ENCODE assay signal across 8 cellular contexts in the genomic region with DNA sequence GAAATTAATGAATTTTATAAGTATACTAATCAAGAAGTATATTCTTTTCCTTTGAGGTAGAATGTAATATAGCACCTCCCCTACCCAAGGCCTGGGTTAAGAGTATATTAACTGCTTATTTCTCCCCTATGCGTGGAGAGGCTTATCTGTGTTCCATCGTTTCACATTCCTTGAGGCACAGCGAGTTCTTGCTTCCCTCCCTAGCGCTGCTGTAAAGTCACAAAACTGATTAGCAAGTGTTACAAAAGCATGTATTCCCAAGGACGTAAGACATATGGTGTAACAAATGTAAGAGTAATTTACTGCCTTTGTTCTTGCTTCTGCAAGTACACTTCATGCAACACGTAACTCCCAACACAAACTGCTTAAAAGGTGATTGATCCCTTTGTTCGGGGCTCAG. TPM values are rescaled to one million over a fixed set of nuclear protein-coding genes. Genes with fewer than 3 reads are reported as not detected.
DNase-seq lines count a peak whose midpoint lies in the region; FAIRE-seq and TF ChIP-seq lines count a peak whose summit lies in the region.

No MANE protein-coding gene starts in this region.

- H3K9ac ChIP-seq in endodermal cell (ENCODE audit: extremely low read depth, low read length, poor library complexity, severe bottlenecking) (no peak overlapping the region), parathyroid adenoma (no peak overlapping the region)

- peaks cover 0 to 7% (median 0%) of the 10 kb centered on the region in 3 donors for H3K36me3 ChIP-seq in Peyer's patch
- peaks cover 3% of the 10 kb centered on the region for H3K36me3 ChIP-seq in endodermal cell (ENCODE audit: control insufficient read depth, insufficient read depth, low read length)
- H3K36me3 ChIP-seq in parathyroid adenoma (ENCODE audit: control insufficient read depth, insufficient read depth, low read length) = no peaks in the 10 kb centered on the region

- H3K79me2 ChIP-seq in parathyroid adenoma = peaks cover 4% of the 10 kb centered on the region

- H3K9me3 ChIP-seq in Peyer's patch (no peaks in the 10 kb centered on the region), endodermal cell (ENCODE audit: control insufficient read depth, low read length) (no peaks in the 10 kb centered on the region), parathyroid adenoma (ENCODE audit: control insufficient read depth, low read length) (no peaks in the 10 kb centered on the region)

- H3K4me1 ChIP-seq in Peyer's patch = peaks cover 0 to 12% (median 2%) of the 10 kb centered on the region in 4 donors
- H3K4me1 ChIP-seq in endodermal cell (ENCODE audit: control insufficient read depth, insufficient read depth, low read length) = no peaks in the 10 kb centered on the region
- H3K4me1 ChIP-seq in parathyroid adenoma = peaks cover 3% of the 10 kb centered on the region

- peak overlapping the region; percentile 93 for H2AFZ ChIP-seq in parathyroid adenoma

- WGBS in endodermal cell (ENCODE audit: insufficient coverage in 1 of 2, insufficient read length in 1 of 2), 2 experiments = 88 to 91% methylated on average over 5 to 7 of the region's 7 CpGs

- in situ Hi-C loops in G401 (cut with HindIII; ENCODE audit: low sequenced_read_pairs) = no loop called here

- peaks cover 7% of the 10 kb centered on the region for H3K36me3 Mint-ChIP-seq in endodermal cell (ENCODE audit: low read depth)

- H3K9me3 Mint-ChIP-seq in endodermal cell = peaks cover 13% of the 10 kb centered on the region

- peaks cover 9% of the 10 kb centered on the region for H3K4me1 Mint-ChIP-seq in endodermal cell

- TF ChIP-seq POLR2A in Peyer's patch (IDR thresholded peaks at IDR 0.05) = peak; percentile 23 to 25

- H3K27me3 Mint-ChIP-seq in endodermal cell (ENCODE audit: insufficient read depth) = peaks cover 6% of the 10 kb centered on the region

- H3K4me3 ChIP-seq in Peyer's patch = peak overlapping the region in 3 of 4 donors; percentile 82 to 91 (median 83)
- peak overlapping the region; percentile 90 for H3K4me3 ChIP-seq in endodermal cell (ENCODE audit: low read length)
- peak overlapping the region; percentile 88 for H3K4me3 ChIP-seq in parathyroid adenoma (ENCODE audit: low read depth, low read length)

- H3K27me3 ChIP-seq in Peyer's patch (no peaks in the 10 kb centered on the region), endodermal cell (ENCODE audit: control insufficient read depth, insufficient read depth, low read length, poor library complexity, severe bottlenecking) (no peaks in the 10 kb centered on the region), parathyroid adenoma (ENCODE audit: control insufficient read depth, insufficient read depth, low read length) (no peaks in the 10 kb centered on the region)

- peak; percentile 22 for DNase-seq in G401 (ENCODE audit: low spot score)
- DNase-seq in Peyer's patch = no peak
- peak; percentile 48 for DNase-seq in endodermal cell
- no peak for DNase-seq in NCI-H1694 treated with DMSO at 0.1 percent for 48 hours (lab: John Stamatoyannopoulos, UW)
- no peak for DNase-seq in urothelium cell line (ENCODE audit: low spot score)
- DNase-seq in NCI-H2196 treated with DMSO at 0.1 percent for 48 hours (lab: John Stamatoyannopoulos, UW; ENCODE audit: unreplicated experiment) = no peak
- no peak for DNase-seq in NCI-H1092 treated with DMSO at 0.1 percent for 48 hours (lab: John Stamatoyannopoulos, UW)

- H3K27ac Mint-ChIP-seq in endodermal cell = peak overlapping the region; percentile 100

- peak overlapping the region; percentile 86 for H3K4me2 ChIP-seq in parathyroid adenoma (ENCODE audit: low read length)

- TF ChIP-seq CTCF in Peyer's patch (IDR thresholded peaks at IDR 0.05) (no peak), endodermal cell (conservative IDR thresholded peaks at IDR 0.05) (no peak), parathyroid adenoma (IDR thresholded peaks at IDR 0.05) (no peak)

- FAIRE-seq in urothelium cell line (lab: Jason Lieb, UNC) = no peak

- H3K27ac ChIP-seq in Peyer's patch (peak overlapping the region in 3 of 4 donors; percentile 93 to 98 (median 95)), endodermal cell (ENCODE audit: low read depth, low read length) (no peak overlapping the region), parathyroid adenoma (peak overlapping the region; percentile 96)

- H3K4me3 Mint-ChIP-seq in endodermal cell = peak overlapping the region; percentile 95

RNA-seq across cellular contexts. Expression of gene CYP51A1, which starts 1.2 kb away (rescaled TPM):
- 77.6 and 116 TPM in 2 replicates for total RNA-seq in G401 (2014; rRNA removed; shearing (Covaris generic))
- 100 to 1,000 TPM in 2 of 4 donors, 10 to 100 TPM in 2; 11.6 to 137 (median 105) TPM for total RNA-seq in Peyer's patch
- 10 to 100 TPM; 49.5 to 72.9 TPM for total RNA-seq in endodermal cell
- polyA plus RNA-seq in endodermal cell (2013, experiment 1 of 2) = 101 TPM
- polyA plus RNA-seq in endodermal cell (2013, experiment 2 of 2) = 99.4 TPM

RNA-seq across cellular contexts. Expression of gene LRRD1, which starts 43.5 kb away (rescaled TPM):
- 0.03 TPM in 1 of 2 replicates, not detected in the other for total RNA-seq in G401 (2014; rRNA removed; shearing (Covaris generic))
- under 1 TPM in 1 of 4 donors, not detected in 3; 0.57 TPM for total RNA-seq in Peyer's patch
- total RNA-seq in endodermal cell = not detected
- 0.11 TPM for polyA plus RNA-seq in endodermal cell (2013, experiment 1 of 2)
- not detected for polyA plus RNA-seq in endodermal cell (2013, experiment 2 of 2)

Comparison
In these comparisons a context has a peak if more than half of its experiments do, and no peak if none do; other contexts are left out.
1. DNase-seq: peak in G401 (single experiment) and endodermal cell (single experiment); none in Peyer's patch (0 of 3), NCI-H1694 treated with DMSO at 0.1 percent for 48 hours (single experiment), urothelium cell line (single experiment), NCI-H2196 treated with DMSO at 0.1 percent for 48 hours (single experiment) and NCI-H1092 treated with DMSO at 0.1 percent for 48 hours (single experiment).
2. Peak in every context shown above with its lines, with median percentiles within 50 percentile points of each other: H3K4me3 ChIP-seq.